ENCODE assay signal across 8 cellular contexts in genomic region chr11:62840712-62841360, GRCh38. TPM values are rescaled to one million over a fixed set of nuclear protein-coding genes. Genes with fewer than 3 reads are reported as not detected.
A peak's percentile ranks its signal among the peaks of the same experiment; 100 is the strongest.
DNase-seq lines count a peak whose midpoint lies in the region.
"Not testable (repeated sequence)": the region's sequence is repeated elsewhere in the genome, so short reads cannot be mapped to it uniquely, and the experiment has no call there.

No MANE protein-coding gene starts in this region.

- H3K27me3 Mint-ChIP-seq in activated CD4-positive, alpha-beta memory T cell treated with anti-CD3 and anti-CD28 coated beads for 36 hours: not testable (repeated sequence)

- CTCF ChIA-PET in activated CD4-positive, alpha-beta memory T cell treated with anti-CD3 and anti-CD28 coated beads for 36 hours (lab: Charles Lee): interaction anchor here (0.6 to 3.4 kb wide), 9 partner anchors 8 to 1682 kb away, joined by 3 to 32 read pairs (median 3); partner anchors contain the start of genes SLC3A2, TEX54 and TMEM179B

- H3K27ac ChIP-seq in caudate nucleus (ENCODE audit: low read depth, low read length) (peak overlapping the region; percentile 100), temporal lobe (ENCODE audit: low read depth, low read length) (peak overlapping the region; percentile 97)

- DNase-seq in EL (peak; percentile 95), HUDEP-2 (lab: John Stamatoyannopoulos, UW; ENCODE audit: unreplicated experiment in 76 of 76) (peak in 40 of 76 experiments; percentile 21 to 86 (median 66)), NOMO-1 treated with dmso at 0.1 percent for 144 hours (lab: John Stamatoyannopoulos, UW; ENCODE audit: unreplicated experiment) (peak; percentile 39), caudate nucleus (lab: John Stamatoyannopoulos, UW) (peak in 47 of 61 donors; percentile 5 to 76 (median 25)), putamen (ENCODE audit: low spot score) (peak; percentile 58)
- peak; percentile 91 for DNase-seq in activated CD4-positive, alpha-beta memory T cell treated with anti-CD3 and anti-CD28 coated beads for 36 hours

- not testable (repeated sequence) for H3K9me3 Mint-ChIP-seq in activated CD4-positive, alpha-beta memory T cell treated with anti-CD3 and anti-CD28 coated beads for 36 hours

- intact Hi-C loops in activated CD4-positive, alpha-beta memory T cell treated with anti-CD3 and anti-CD28 coated beads for 36 hours (cut with micrococcal nuclease): loop anchor here (1.0 to 5.0 kb wide), 6 partner anchors 36 to 284 kb away; partner anchors contain the start of genes EML3, NXF1, ROM1 and TAF6L

- peaks cover 16% of the 10 kb centered on the region for H3K36me3 Mint-ChIP-seq in activated CD4-positive, alpha-beta memory T cell treated with anti-CD3 and anti-CD28 coated beads for 36 hours

- H3K4me1 Mint-ChIP-seq in activated CD4-positive, alpha-beta memory T cell treated with anti-CD3 and anti-CD28 coated beads for 36 hours (ENCODE audit: low read depth): peaks cover 23% of the 10 kb centered on the region

- peak overlapping the region; percentile 99; the same call in 1 of the 2 replicates for H3K4me3 ChIP-seq in iPS-18c (ENCODE audit: insufficient read depth, low read depth, low read length)

- not testable (repeated sequence) for H3K4me3 Mint-ChIP-seq in activated CD4-positive, alpha-beta memory T cell treated with anti-CD3 and anti-CD28 coated beads for 36 hours

- POLR2A ChIA-PET in activated CD4-positive, alpha-beta memory T cell treated with anti-CD3 and anti-CD28 coated beads for 36 hours (lab: Charles Lee): interaction anchor here (0.6 to 7.0 kb wide), 46 partner anchors 8 to 298 kb away, joined by 3 to 443 read pairs (median 5); partner anchors contain the start of genes B3GAT3, BSCL2, C11orf98 and CSKMT

- H3K9me3 ChIP-seq in iPS-18c (ENCODE audit: control insufficient read depth, insufficient read depth, low read length): not testable (repeated sequence)

- not testable (repeated sequence) for H3K27ac Mint-ChIP-seq in activated CD4-positive, alpha-beta memory T cell treated with anti-CD3 and anti-CD28 coated beads for 36 hours

RNA-seq across cellular contexts. Expression of gene WDR74, which starts 1.4 kb away (rescaled TPM):
- 10 to 100 TPM; 72.6 to 73.0 TPM for total RNA-seq in activated CD4-positive, alpha-beta memory T cell treated with anti-CD3 and anti-CD28 coated beads for 36 hours
- total RNA-seq in temporal lobe: 28.8 TPM

RNA-seq across cellular contexts. Expression of gene TEX54, which starts 8.2 kb away (rescaled TPM):
- under 1 TPM in 1 of 2 experiments, not detected in 1; 0.53 TPM for total RNA-seq in activated CD4-positive, alpha-beta memory T cell treated with anti-CD3 and anti-CD28 coated beads for 36 hours
- not detected for total RNA-seq in temporal lobe

RNA-seq across cellular contexts. Expression of gene STX5, which starts 9.0 kb away (rescaled TPM):
- total RNA-seq in activated CD4-positive, alpha-beta memory T cell treated with anti-CD3 and anti-CD28 coated beads for 36 hours: 10 to 100 TPM; 24.6 to 29.2 TPM
- total RNA-seq in temporal lobe: 27.3 TPM

RNA-seq across cellular contexts. Expression of gene NXF1, which starts 35.6 kb away (rescaled TPM):
- 10 to 100 TPM; 70.8 to 83.6 TPM for total RNA-seq in activated CD4-positive, alpha-beta memory T cell treated with anti-CD3 and anti-CD28 coated beads for 36 hours
- total RNA-seq in temporal lobe: 17.5 TPM

RNA-seq across cellular contexts. Expression of gene SLC3A2, which starts 39.9 kb away (rescaled TPM):
- 100 to 1,000 TPM; 309 to 314 TPM for total RNA-seq in activated CD4-positive, alpha-beta memory T cell treated with anti-CD3 and anti-CD28 coated beads for 36 hours
- 66.9 TPM for total RNA-seq in temporal lobe

Comparison
In these comparisons a context has a peak if more than half of its experiments do, and no peak if none do; other contexts are left out.
1. Peak in every context shown above with its lines: DNase-seq, H3K4me3 ChIP-seq and H3K27ac ChIP-seq.
2. DNase-seq: peak in every context shown above with its lines; median percentile 95 in EL; 91 in activated CD4-positive, alpha-beta memory T cell treated with anti-CD3 and anti-CD28 coated beads for 36 hours; 66 in HUDEP-2; 58 in putamen; 39 in NOMO-1 treated with dmso at 0.1 percent for 144 hours; 25 in caudate nucleus.